17 cellular contexts compared by ENCODE assay signal in genomic region chr5:112240011-112240410, GRCh38.
DNase-seq lines count a peak whose midpoint lies in the region; ATAC-seq and TF ChIP-seq lines count a peak whose summit lies in the region.
"Had no signal": no experiment of that assay in that cellular context is flagged by ENCODE, and none has a peak within 500 bp of the region (broad histone marks: within the 10 kb centered on the region; RNA-seq: fewer than 3 reads in every experiment).

No MANE protein-coding gene starts in this region.

- WGBS in IMR-90 (ENCODE audit: extremely low coverage in 2 of 2, insufficient read length in 1 of 2), 2 experiments = 0% methylated on average over 2 of the region's 3 CpGs; no CpG with 5 or more reads in 1 of the 2 experiments

- H3K14ac ChIP-seq in IMR-90 (replicated peaks; ENCODE audit: low read depth, low read length) = no peak overlapping the region

- H2BK120ac ChIP-seq in IMR-90 (ENCODE audit: low read depth, low read length) = no peak overlapping the region

- no peak for TF ChIP-seq RAD21 in IMR-90 (IDR thresholded peaks at IDR 0.05; ENCODE audit: low read length)

- no peak overlapping the region for H4K91ac ChIP-seq in IMR-90 (ENCODE audit: insufficient read depth, low read depth, low read length)

- no peak overlapping the region for H3K27ac Mint-ChIP-seq in CD8-positive, alpha-beta memory T cell
- H3K27ac Mint-ChIP-seq: activated T-helper 17 cell treated with anti-CD3 and anti-CD28 coated beads, Interleukin-2, amount 50 U/mL, for 72 hours; CD4-positive, CD25-positive, alpha-beta regulatory T cell had no signal

- H3K27ac ChIP-seq in IMR-90 (ENCODE audit: insufficient read depth, low read length) = no peak overlapping the region
- H3K27ac ChIP-seq in CD8-positive, alpha-beta memory T cell (ENCODE audit: low read depth, low read length) = no peak overlapping the region
- H3K27ac ChIP-seq: adrenal gland had no signal

- H2AK9ac ChIP-seq in IMR-90 (replicated peaks; ENCODE audit: low read depth, low read length, poor library complexity) = no peak overlapping the region

- H3K27me3 Mint-ChIP-seq in CD8-positive, alpha-beta memory T cell = peaks cover 2 to 25% of the 10 kb centered on the region in 2 donors

- POLR2A ChIA-PET in IMR-90 (lab: Charles Lee; ENCODE audit: unreplicated experiment) = no interaction called here
- POLR2A ChIA-PET in CD8-positive, alpha-beta memory T cell (lab: Charles Lee) = no interaction called here

- H3K9me3 Mint-ChIP-seq in CD8-positive, alpha-beta memory T cell = no peaks in the 10 kb centered on the region
- H3K9me3 Mint-ChIP-seq: activated T-helper 17 cell treated with anti-CD3 and anti-CD28 coated beads, Interleukin-2, amount 50 U/mL, for 72 hours; CD4-positive, CD25-positive, alpha-beta regulatory T cell had no signal

- peak; percentile 2 for DNase-seq in EL
- DNase-seq in IMR-90 = peak; percentile 0
- DNase-seq in epithelial cell of proximal tubule (ENCODE audit: low read depth) = peak; percentile 67
- peak; percentile 8 for DNase-seq in myocyte (ENCODE audit: low read depth)
- DNase-seq in NK-92 (lab: John Stamatoyannopoulos, UW; ENCODE audit: unreplicated experiment) = no peak
- no peak for DNase-seq in CD8-positive, alpha-beta memory T cell
- DNase-seq: activated CD8-positive, alpha-beta memory T cell treated with anti-CD3 and anti-CD28 coated beads for 24 hours; adrenal gland; CD4-positive, CD25-positive, alpha-beta regulatory T cell; cerebellar nuclear complex; GF-D8; glutamatergic neuron; left cardiac atrium; posterior cingulate gyrus had no signal

- H3K56ac ChIP-seq in IMR-90 (ENCODE audit: extremely low read depth, insufficient read depth, low read length) = no peak overlapping the region

- no peaks in the 10 kb centered on the region for H3K36me3 ChIP-seq in IMR-90 (ENCODE audit: control insufficient read depth, insufficient read depth, low read length)
- no peaks in the 10 kb centered on the region for H3K36me3 ChIP-seq in CD8-positive, alpha-beta memory T cell (ENCODE audit: insufficient read depth, low read length)
- H3K36me3 ChIP-seq: adrenal gland had no signal

- TF ChIP-seq CTCF in IMR-90 (conservative IDR thresholded peaks at IDR 0.05; ENCODE audit: low read depth, low read length) (no peak), epithelial cell of proximal tubule (conservative IDR thresholded peaks at IDR 0.05; ENCODE audit: low read depth, low read length) (peak; percentile 50)

- dilution Hi-C loops in IMR-90 (cut with HindIII; ENCODE audit: low sequenced_read_pairs, unreplicated experiment) = no loop called here

- no peak overlapping the region for H3K4ac ChIP-seq in IMR-90 (ENCODE audit: low read depth, low read length)

- no peak overlapping the region for H4K8ac ChIP-seq in IMR-90 (ENCODE audit: low read depth in 2 of 2, low read length in 2 of 2)

- no TSS peak for BruUV-seq in IMR-90 (replicated peaks; lab: Mats Ljungman, UMichigan)

- no peaks in the 10 kb centered on the region for H3K9me1 ChIP-seq in IMR-90 (ENCODE audit: insufficient read depth, low read length)

- H2BK5ac ChIP-seq in IMR-90 (ENCODE audit: low read depth, low read length, poor library complexity, severe bottlenecking) = no peak overlapping the region

- H3K4me3 ChIP-seq in IMR-90 (ENCODE audit: insufficient read depth, low read depth, low read length) (no peak overlapping the region), epithelial cell of proximal tubule (ENCODE audit: low read depth, low read length) (no peak overlapping the region)
- no peak overlapping the region for H3K4me3 ChIP-seq in CD8-positive, alpha-beta memory T cell (ENCODE audit: low read length)
- H3K4me3 ChIP-seq: adrenal gland had no signal

- H4K20me1 ChIP-seq in IMR-90 (ENCODE audit: insufficient read depth, low read length) = no peaks in the 10 kb centered on the region

- H3K27me3 ChIP-seq in IMR-90 (ENCODE audit: control insufficient read depth, insufficient read depth, low read length) = no peaks in the 10 kb centered on the region
- H3K27me3 ChIP-seq in CD8-positive, alpha-beta memory T cell (ENCODE audit: insufficient read depth, low read length, poor library complexity, severe bottlenecking) = no peaks in the 10 kb centered on the region
- H3K27me3 ChIP-seq: adrenal gland had no signal

- H3K23ac ChIP-seq in IMR-90 (ENCODE audit: low read depth, low read length) = no peak overlapping the region

- H3K9me3 ChIP-seq in IMR-90 (ENCODE audit: control insufficient read depth, insufficient read depth, low read length) = no peaks in the 10 kb centered on the region
- no peaks in the 10 kb centered on the region for H3K9me3 ChIP-seq in CD8-positive, alpha-beta memory T cell (ENCODE audit: low read length)
- H3K9me3 ChIP-seq: adrenal gland had no signal

- no peak overlapping the region for H2BK15ac ChIP-seq in IMR-90 (ENCODE audit: low read depth, low read length)

- no peak overlapping the region for H4K5ac ChIP-seq in IMR-90 (ENCODE audit: low read depth, low read length)

- no peaks in the 10 kb centered on the region for H3K4me1 Mint-ChIP-seq in CD8-positive, alpha-beta memory T cell
- H3K4me1 Mint-ChIP-seq: activated T-helper 17 cell treated with anti-CD3 and anti-CD28 coated beads, Interleukin-2, amount 50 U/mL, for 72 hours; CD4-positive, CD25-positive, alpha-beta regulatory T cell had no signal

- no peak overlapping the region for H2AFZ ChIP-seq in IMR-90 (replicated peaks; ENCODE audit: low read length, poor library complexity)

- H3K36me3 Mint-ChIP-seq in CD8-positive, alpha-beta memory T cell = no peaks in the 10 kb centered on the region
- H3K36me3 Mint-ChIP-seq: CD4-positive, CD25-positive, alpha-beta regulatory T cell had no signal

- intact Hi-C loops in IMR-90 (cut with micrococcal nuclease) = no loop called here

- no peak overlapping the region for H2AK5ac ChIP-seq in IMR-90 (ENCODE audit: low read depth, low read length)

- no peak overlapping the region for H2BK20ac ChIP-seq in IMR-90 (ENCODE audit: low read depth, low read length)

- H3K79me1 ChIP-seq in IMR-90 (ENCODE audit: low read depth in 1 of 2, low read length in 2 of 2) = no peaks in the 10 kb centered on the region; a peak in 1 of 4 replicates

- in situ Hi-C loops in IMR-90 (cut with MboI; ENCODE audit: low sequenced_read_pairs) = no loop called here

- H3K18ac ChIP-seq in IMR-90 (ENCODE audit: low read depth, low read length) = no peak overlapping the region

- H3K4me2 ChIP-seq in IMR-90 (ENCODE audit: low read depth, low read length) = no peak overlapping the region

- no peaks in the 10 kb centered on the region for H3K4me1 ChIP-seq in IMR-90 (ENCODE audit: control insufficient read depth, insufficient read depth, low read length)
- no peaks in the 10 kb centered on the region for H3K4me1 ChIP-seq in CD8-positive, alpha-beta memory T cell (ENCODE audit: insufficient read depth, low read length)
- H3K4me1 ChIP-seq: adrenal gland had no signal

- no peak for TF ChIP-seq POLR2A in IMR-90 (IDR thresholded peaks at IDR 0.05; ENCODE audit: low read depth, low read length)

- H3K4me3 Mint-ChIP-seq in CD8-positive, alpha-beta memory T cell = no peak overlapping the region
- H3K4me3 Mint-ChIP-seq: activated T-helper 17 cell treated with anti-CD3 and anti-CD28 coated beads, Interleukin-2, amount 50 U/mL, for 72 hours; CD4-positive, CD25-positive, alpha-beta regulatory T cell had no signal

- H3K9ac ChIP-seq in IMR-90 (ENCODE audit: low read depth, low read length) = no peak overlapping the region

- ATAC-seq in IMR-90 (ENCODE audit: low read depth) (no peak), HG03439 (IDR thresholded peaks at IDR 0.05; ENCODE audit: unreplicated experiment) (no peak), GM21576 (IDR thresholded peaks at IDR 0.05; ENCODE audit: unreplicated experiment) (no peak)
- ATAC-seq: activated T-helper 17 cell treated with anti-CD3 and anti-CD28 coated beads, Interleukin-2, amount 50 U/mL, for 72 hours had no signal

- CTCF ChIA-PET in IMR-90 (lab: Yijun Ruan, JAX) = interaction anchor here (1.4 kb wide), 1 partner anchor 12 kb away, joined by 5 read pairs; no protein-coding TSS in a partner anchor
- CTCF ChIA-PET in CD8-positive, alpha-beta memory T cell (lab: Charles Lee) = no interaction called here

TF ChIP-seq in IMR-90, 13 proteins besides CTCF, POLR2A, EP300 and RAD21:
- TF ChIP-seq MXI1 (IDR thresholded peaks at IDR 0.05; ENCODE audit: borderline replicate concordance, low read depth, low read length) (no peak), CEBPB (IDR thresholded peaks at IDR 0.05; ENCODE audit: low read depth, low read length) (no peak), FOS (IDR thresholded peaks at IDR 0.05; ENCODE audit: low read depth, low read length) (no peak)

Comparison
In these comparisons a context has a peak if more than half of its experiments do, and no peak if none do; other contexts are left out.
1. DNase-seq: peak in EL (single experiment), IMR-90 (single experiment), epithelial cell of proximal tubule (single experiment) and myocyte (single experiment); none in NK-92 (single experiment) and CD8-positive, alpha-beta memory T cell (0 of 5).